Comparison of ENCODE assay signal across 17 cellular contexts in the genomic region with DNA sequence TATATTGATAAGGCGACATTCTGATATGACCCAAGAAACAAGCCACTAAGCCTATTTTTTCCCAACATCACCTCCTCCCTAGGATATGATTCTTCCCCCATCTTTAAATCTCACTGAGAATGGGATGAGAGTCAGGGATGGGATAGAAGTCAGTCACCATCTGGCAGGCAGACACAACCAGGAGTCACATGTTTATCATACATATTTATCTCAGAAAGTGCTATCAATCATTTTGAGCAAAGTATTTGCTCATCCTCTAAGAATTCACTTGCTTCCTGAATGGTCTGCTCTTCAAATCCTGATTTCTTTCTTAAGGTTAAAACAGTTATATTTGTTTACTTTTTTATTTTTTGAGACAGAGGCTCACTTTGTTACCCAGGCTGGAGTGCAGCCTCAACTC. TPM values are rescaled to one million over a fixed set of nuclear protein-coding genes. Genes with fewer than 3 reads are reported as not detected.
DNase-seq lines count a peak whose midpoint lies in the region; ATAC-seq and TF ChIP-seq lines count a peak whose summit lies in the region.
"Had no signal": no experiment of that assay in that cellular context is flagged by ENCODE, and none has a peak within 500 bp of the region (broad histone marks: within the 10 kb centered on the region; RNA-seq: fewer than 3 reads in every experiment).

No MANE protein-coding gene starts in this region.

- no peak overlapping the region for H3K4me3 Mint-ChIP-seq in activated T-helper 2 cell treated with anti-CD3 and anti-CD28 coated beads, Interferon-gamma antibody, Interleukin-2, Interleukin-4, amounts not matched to agents 10 μg/mL and 5 μg/mL and 100 μg/mL, durations not matched to agents 14 hours and 24 hours and 36 hours (ENCODE audit: low read depth)
- H3K4me3 Mint-ChIP-seq: CD8-positive, alpha-beta memory T cell; IgD-negative memory B cell had no signal

- H3K4me1 Mint-ChIP-seq in activated T-helper 2 cell treated with anti-CD3 and anti-CD28 coated beads, Interferon-gamma antibody, Interleukin-2, Interleukin-4, amounts not matched to agents 10 μg/mL and 5 μg/mL and 100 μg/mL, durations not matched to agents 14 hours and 24 hours and 36 hours (ENCODE audit: low read depth): no peaks in the 10 kb centered on the region
- H3K4me1 Mint-ChIP-seq: CD8-positive, alpha-beta memory T cell had no signal

- H3K9me3 Mint-ChIP-seq in activated T-helper 2 cell treated with anti-CD3 and anti-CD28 coated beads, Interferon-gamma antibody, Interleukin-2, Interleukin-4, amounts not matched to agents 10 μg/mL and 5 μg/mL and 100 μg/mL, durations not matched to agents 14 hours and 24 hours and 36 hours: no peaks in the 10 kb centered on the region
- H3K9me3 Mint-ChIP-seq: CD8-positive, alpha-beta memory T cell; IgD-negative memory B cell had no signal

- H3K27me3 Mint-ChIP-seq in activated T-helper 2 cell treated with anti-CD3 and anti-CD28 coated beads, Interferon-gamma antibody, Interleukin-2, Interleukin-4, amounts not matched to agents 10 μg/mL and 5 μg/mL and 100 μg/mL, durations not matched to agents 14 hours and 24 hours and 36 hours (ENCODE audit: low read depth): no peaks in the 10 kb centered on the region

- H3K36me3 Mint-ChIP-seq in activated T-helper 2 cell treated with anti-CD3 and anti-CD28 coated beads, Interferon-gamma antibody, Interleukin-2, Interleukin-4, amounts not matched to agents 10 μg/mL and 5 μg/mL and 100 μg/mL, durations not matched to agents 14 hours and 24 hours and 36 hours (ENCODE audit: low read depth): no peaks in the 10 kb centered on the region
- H3K36me3 Mint-ChIP-seq: CD8-positive, alpha-beta memory T cell; IgD-negative memory B cell had no signal

- ATAC-seq in SK-N-SH treated with all-trans-retinoic acid at 6 μM for 48 hours (peak; percentile 70), GM19455 (IDR thresholded peaks at IDR 0.05; ENCODE audit: unreplicated experiment) (no peak), GM18868 (IDR thresholded peaks at IDR 0.05; ENCODE audit: unreplicated experiment) (no peak)
- ATAC-seq: HCT116 had no signal

- no peak overlapping the region for H3K27ac Mint-ChIP-seq in activated T-helper 2 cell treated with anti-CD3 and anti-CD28 coated beads, Interferon-gamma antibody, Interleukin-2, Interleukin-4, amounts not matched to agents 10 μg/mL and 5 μg/mL and 100 μg/mL, durations not matched to agents 14 hours and 24 hours and 36 hours
- H3K27ac Mint-ChIP-seq: CD8-positive, alpha-beta memory T cell; IgD-negative memory B cell had no signal

- DNase-seq in NCI-H2171 treated with DMSO at 0.1 percent for 48 hours (lab: John Stamatoyannopoulos, UW) (peak; percentile 4), NCI-H2171 (lab: John Stamatoyannopoulos, UW) (no peak), NCI-H226 (peak; percentile 23)
- no peak for DNase-seq in activated T-helper 2 cell treated with anti-CD3 and anti-CD28 coated beads, Interferon-gamma antibody, Interleukin-2, Interleukin-4, amounts not matched to agents 10 μg/mL and 5 μg/mL and 100 μg/mL, durations not matched to agents 14 hours and 24 hours and 36 hours (ENCODE audit: low spot score)
- DNase-seq: 8988T; AML-193; Caco-2; CD8-positive, alpha-beta memory T cell; DMS79; GDM1 had no signal

- intact Hi-C loops in activated T-helper 2 cell treated with anti-CD3 and anti-CD28 coated beads, Interferon-gamma antibody, Interleukin-2, Interleukin-4, amounts not matched to agents 10 μg/mL and 5 μg/mL and 100 μg/mL, durations not matched to agents 14 hours and 24 hours and 36 hours (cut with micrococcal nuclease): no loop called here

TF ChIP-seq in SK-N-SH treated with all-trans-retinoic acid at 6 μM for 48 hours, 23 proteins besides CTCF, POLR2A, EP300 and RAD21:
- no peak for TF ChIP-seq ZNF8 (CRISPR knock-in tag; IDR thresholded peaks at IDR 0.05)
- peak; percentile 53 for TF ChIP-seq ISL1 (CRISPR knock-in tag; IDR thresholded peaks at IDR 0.05)
- TF ChIP-seq CSDC2 (CRISPR knock-in tag; IDR thresholded peaks at IDR 0.05): no peak
- TF ChIP-seq, protein P1, sequence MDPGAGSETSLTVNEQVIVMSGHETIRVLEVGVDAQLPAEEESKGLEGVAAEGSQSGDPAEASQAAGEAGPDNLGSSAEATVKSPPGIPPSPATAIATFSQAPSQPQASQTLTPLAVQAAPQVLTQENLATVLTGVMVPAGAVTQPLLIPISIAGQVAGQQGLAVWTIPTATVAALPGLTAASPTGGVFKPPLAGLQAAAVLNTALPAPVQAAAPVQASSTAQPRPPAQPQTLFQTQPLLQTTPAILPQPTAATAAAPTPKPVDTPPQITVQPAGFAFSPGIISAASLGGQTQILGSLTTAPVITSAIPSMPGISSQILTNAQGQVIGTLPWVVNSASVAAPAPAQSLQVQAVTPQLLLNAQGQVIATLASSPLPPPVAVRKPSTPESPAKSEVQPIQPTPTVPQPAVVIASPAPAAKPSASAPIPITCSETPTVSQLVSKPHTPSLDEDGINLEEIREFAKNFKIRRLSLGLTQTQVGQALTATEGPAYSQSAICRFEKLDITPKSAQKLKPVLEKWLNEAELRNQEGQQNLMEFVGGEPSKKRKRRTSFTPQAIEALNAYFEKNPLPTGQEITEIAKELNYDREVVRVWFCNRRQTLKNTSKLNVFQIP (CRISPR knock-in tag; IDR thresholded peaks at IDR 0.05; ENCODE audit: borderline replicate concordance, low read depth): no peak
- TF ChIP-seq GLIS3 (CRISPR knock-in tag; IDR thresholded peaks at IDR 0.05): no peak
- no peak for TF ChIP-seq ARNTL (CRISPR knock-in tag; IDR thresholded peaks at IDR 0.05; ENCODE audit: borderline replicate concordance, low read depth)
- TF ChIP-seq, protein P2, sequence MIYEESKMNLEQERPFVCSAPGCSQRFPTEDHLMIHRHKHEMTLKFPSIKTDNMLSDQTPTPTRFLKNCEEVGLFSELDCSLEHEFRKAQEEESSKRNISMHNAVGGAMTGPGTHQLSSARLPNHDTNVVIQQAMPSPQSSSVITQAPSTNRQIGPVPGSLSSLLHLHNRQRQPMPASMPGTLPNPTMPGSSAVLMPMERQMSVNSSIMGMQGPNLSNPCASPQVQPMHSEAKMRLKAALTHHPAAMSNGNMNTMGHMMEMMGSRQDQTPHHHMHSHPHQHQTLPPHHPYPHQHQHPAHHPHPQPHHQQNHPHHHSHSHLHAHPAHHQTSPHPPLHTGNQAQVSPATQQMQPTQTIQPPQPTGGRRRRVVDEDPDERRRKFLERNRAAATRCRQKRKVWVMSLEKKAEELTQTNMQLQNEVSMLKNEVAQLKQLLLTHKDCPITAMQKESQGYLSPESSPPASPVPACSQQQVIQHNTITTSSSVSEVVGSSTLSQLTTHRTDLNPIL (CRISPR knock-in tag; IDR thresholded peaks at IDR 0.05; ENCODE audit: low read depth): 0 out of 2 replicates have a peak, but pooled peaks have one; percentile 21
- no peak for TF ChIP-seq BACH2 (CRISPR knock-in tag; IDR thresholded peaks at IDR 0.05; ENCODE audit: borderline replicate concordance)
- TF ChIP-seq, protein P3, sequence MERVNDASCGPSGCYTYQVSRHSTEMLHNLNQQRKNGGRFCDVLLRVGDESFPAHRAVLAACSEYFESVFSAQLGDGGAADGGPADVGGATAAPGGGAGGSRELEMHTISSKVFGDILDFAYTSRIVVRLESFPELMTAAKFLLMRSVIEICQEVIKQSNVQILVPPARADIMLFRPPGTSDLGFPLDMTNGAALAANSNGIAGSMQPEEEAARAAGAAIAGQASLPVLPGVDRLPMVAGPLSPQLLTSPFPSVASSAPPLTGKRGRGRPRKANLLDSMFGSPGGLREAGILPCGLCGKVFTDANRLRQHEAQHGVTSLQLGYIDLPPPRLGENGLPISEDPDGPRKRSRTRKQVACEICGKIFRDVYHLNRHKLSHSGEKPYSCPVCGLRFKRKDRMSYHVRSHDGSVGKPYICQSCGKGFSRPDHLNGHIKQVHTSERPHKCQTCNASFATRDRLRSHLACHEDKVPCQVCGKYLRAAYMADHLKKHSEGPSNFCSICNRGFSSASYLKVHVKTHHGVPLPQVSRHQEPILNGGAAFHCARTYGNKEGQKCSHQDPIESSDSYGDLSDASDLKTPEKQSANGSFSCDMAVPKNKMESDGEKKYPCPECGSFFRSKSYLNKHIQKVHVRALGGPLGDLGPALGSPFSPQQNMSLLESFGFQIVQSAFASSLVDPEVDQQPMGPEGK (CRISPR knock-in tag; IDR thresholded peaks at IDR 0.05; ENCODE audit: borderline replicate concordance): no peak
- TF ChIP-seq ZFP3 (CRISPR knock-in tag; IDR thresholded peaks at IDR 0.05): no peak
- no peak for TF ChIP-seq ESRRG (CRISPR knock-in tag; IDR thresholded peaks at IDR 0.05)
- TF ChIP-seq, protein P4, sequence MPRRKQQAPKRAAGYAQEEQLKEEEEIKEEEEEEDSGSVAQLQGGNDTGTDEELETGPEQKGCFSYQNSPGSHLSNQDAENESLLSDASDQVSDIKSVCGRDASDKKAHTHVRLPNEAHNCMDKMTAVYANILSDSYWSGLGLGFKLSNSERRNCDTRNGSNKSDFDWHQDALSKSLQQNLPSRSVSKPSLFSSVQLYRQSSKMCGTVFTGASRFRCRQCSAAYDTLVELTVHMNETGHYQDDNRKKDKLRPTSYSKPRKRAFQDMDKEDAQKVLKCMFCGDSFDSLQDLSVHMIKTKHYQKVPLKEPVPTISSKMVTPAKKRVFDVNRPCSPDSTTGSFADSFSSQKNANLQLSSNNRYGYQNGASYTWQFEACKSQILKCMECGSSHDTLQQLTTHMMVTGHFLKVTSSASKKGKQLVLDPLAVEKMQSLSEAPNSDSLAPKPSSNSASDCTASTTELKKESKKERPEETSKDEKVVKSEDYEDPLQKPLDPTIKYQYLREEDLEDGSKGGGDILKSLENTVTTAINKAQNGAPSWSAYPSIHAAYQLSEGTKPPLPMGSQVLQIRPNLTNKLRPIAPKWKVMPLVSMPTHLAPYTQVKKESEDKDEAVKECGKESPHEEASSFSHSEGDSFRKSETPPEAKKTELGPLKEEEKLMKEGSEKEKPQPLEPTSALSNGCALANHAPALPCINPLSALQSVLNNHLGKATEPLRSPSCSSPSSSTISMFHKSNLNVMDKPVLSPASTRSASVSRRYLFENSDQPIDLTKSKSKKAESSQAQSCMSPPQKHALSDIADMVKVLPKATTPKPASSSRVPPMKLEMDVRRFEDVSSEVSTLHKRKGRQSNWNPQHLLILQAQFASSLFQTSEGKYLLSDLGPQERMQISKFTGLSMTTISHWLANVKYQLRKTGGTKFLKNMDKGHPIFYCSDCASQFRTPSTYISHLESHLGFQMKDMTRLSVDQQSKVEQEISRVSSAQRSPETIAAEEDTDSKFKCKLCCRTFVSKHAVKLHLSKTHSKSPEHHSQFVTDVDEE (CRISPR knock-in tag; IDR thresholded peaks at IDR 0.05): no peak
- no peak for TF ChIP-seq ZNF70 (CRISPR knock-in tag; IDR thresholded peaks at IDR 0.05)

RNA-seq across cellular contexts. Expression of a gene that starts 20.4 kb away (rescaled TPM):
- not detected in 2 replicates for total RNA-seq in activated T-helper 2 cell treated with anti-CD3 and anti-CD28 coated beads, Interferon-gamma antibody, Interleukin-2, Interleukin-4, amounts not matched to agents 10 μg/mL and 5 μg/mL and 100 μg/mL, durations not matched to agents 14 hours and 24 hours and 36 hours
- total RNA-seq: Caco-2; CD8-positive, alpha-beta memory T cell; H4; HT-29 had no signal

RNA-seq across cellular contexts. Expression of a gene that starts 20.5 kb away (rescaled TPM):
- 1.3 and 1.4 TPM in 2 replicates for total RNA-seq in activated T-helper 2 cell treated with anti-CD3 and anti-CD28 coated beads, Interferon-gamma antibody, Interleukin-2, Interleukin-4, amounts not matched to agents 10 μg/mL and 5 μg/mL and 100 μg/mL, durations not matched to agents 14 hours and 24 hours and 36 hours

Comparison
In these comparisons a context has a peak if more than half of its experiments do, and no peak if none do; other contexts are left out.
1. DNase-seq: peak in NCI-H2171 treated with DMSO at 0.1 percent for 48 hours (single experiment) and NCI-H226 (single experiment); none in NCI-H2171 (single experiment) and activated T-helper 2 cell treated with anti-CD3 and anti-CD28 coated beads, Interferon-gamma antibody, Interleukin-2, Interleukin-4, amounts not matched to agents 10 μg/mL and 5 μg/mL and 100 μg/mL, durations not matched to agents 14 hours and 24 hours and 36 hours (single experiment).